ENCODE assay signal across 8 cellular contexts in genomic region chr5:62341783-62342475, GRCh38. TPM values are rescaled to one million over a fixed set of nuclear protein-coding genes. Genes with fewer than 3 reads are reported as not detected.
DNase-seq lines count a peak whose midpoint lies in the region; ATAC-seq lines count a peak whose summit lies in the region.

No MANE protein-coding gene starts in this region.

- no peaks in the 10 kb centered on the region for H3K9me3 Mint-ChIP-seq in CD4-positive, alpha-beta memory T cell
- no peaks in the 10 kb centered on the region for H3K9me3 Mint-ChIP-seq in activated T-helper 2 cell treated with anti-CD3 and anti-CD28 coated beads, Interferon-gamma antibody, Interleukin-2, Interleukin-4, amounts not matched to agents 10 μg/mL and 5 μg/mL and 100 μg/mL, durations not matched to agents 14 hours and 24 hours and 36 hours

- peak overlapping the region; percentile 26 for H3K27ac ChIP-seq in CD4-positive, alpha-beta memory T cell (ENCODE audit: low read depth, low read length)

- H3K27me3 Mint-ChIP-seq in CD4-positive, alpha-beta memory T cell: no peaks in the 10 kb centered on the region
- H3K27me3 Mint-ChIP-seq in activated T-helper 2 cell treated with anti-CD3 and anti-CD28 coated beads, Interferon-gamma antibody, Interleukin-2, Interleukin-4, amounts not matched to agents 10 μg/mL and 5 μg/mL and 100 μg/mL, durations not matched to agents 14 hours and 24 hours and 36 hours (ENCODE audit: low read depth): no peaks in the 10 kb centered on the region

- peaks cover 53% of the 10 kb centered on the region for H3K4me1 ChIP-seq in CD4-positive, alpha-beta memory T cell (ENCODE audit: insufficient read depth, low read length)

- CTCF ChIA-PET in CD4-positive, alpha-beta memory T cell (lab: Charles Lee; ENCODE audit: partially characterized antibody): interaction anchor here (1.0 to 6.3 kb wide), 7 partner anchors 9 to 118 kb away, joined by 4 to 45 read pairs (median 9); partner anchors contain the start of gene KIF2A

- H3K27me3 ChIP-seq in CD4-positive, alpha-beta memory T cell (ENCODE audit: insufficient read depth, low read length): no peaks in the 10 kb centered on the region

- peak overlapping the region; percentile 79 to 90 (median 88) for H3K27ac Mint-ChIP-seq in CD4-positive, alpha-beta memory T cell
- H3K27ac Mint-ChIP-seq in activated T-helper 2 cell treated with anti-CD3 and anti-CD28 coated beads, Interferon-gamma antibody, Interleukin-2, Interleukin-4, amounts not matched to agents 10 μg/mL and 5 μg/mL and 100 μg/mL, durations not matched to agents 14 hours and 24 hours and 36 hours: peak overlapping the region; percentile 85

- peak; percentile 65 for ATAC-seq in GM19452 (IDR thresholded peaks at IDR 0.05; ENCODE audit: unreplicated experiment)
- ATAC-seq in HG03064 (IDR thresholded peaks at IDR 0.05; ENCODE audit: low read depth, unreplicated experiment): peak; percentile 80
- no peak for ATAC-seq in GM18861 (IDR thresholded peaks at IDR 0.05; ENCODE audit: unreplicated experiment)

- H3K36me3 ChIP-seq in CD4-positive, alpha-beta memory T cell (ENCODE audit: insufficient read depth, low read length): no peaks in the 10 kb centered on the region

- H3K4me1 Mint-ChIP-seq in CD4-positive, alpha-beta memory T cell: peaks cover 41 to 69% (median 53%) of the 10 kb centered on the region in 4 donors
- H3K4me1 Mint-ChIP-seq in activated T-helper 2 cell treated with anti-CD3 and anti-CD28 coated beads, Interferon-gamma antibody, Interleukin-2, Interleukin-4, amounts not matched to agents 10 μg/mL and 5 μg/mL and 100 μg/mL, durations not matched to agents 14 hours and 24 hours and 36 hours (ENCODE audit: low read depth): peaks cover 52% of the 10 kb centered on the region

- peak overlapping the region; percentile 5 to 85 (median 76) for H3K4me3 Mint-ChIP-seq in CD4-positive, alpha-beta memory T cell
- H3K4me3 Mint-ChIP-seq in activated T-helper 2 cell treated with anti-CD3 and anti-CD28 coated beads, Interferon-gamma antibody, Interleukin-2, Interleukin-4, amounts not matched to agents 10 μg/mL and 5 μg/mL and 100 μg/mL, durations not matched to agents 14 hours and 24 hours and 36 hours (ENCODE audit: low read depth): peak overlapping the region; percentile 76

- H3K9me3 ChIP-seq in CD4-positive, alpha-beta memory T cell (ENCODE audit: control insufficient read depth in 1 of 2, low read length in 2 of 2): no peaks in the 10 kb centered on the region

- H3K4me3 ChIP-seq in CD4-positive, alpha-beta memory T cell (ENCODE audit: low read length in 2 of 2): no peak overlapping the region

- H3K36me3 Mint-ChIP-seq in CD4-positive, alpha-beta memory T cell: peaks cover 4 to 8% of the 10 kb centered on the region in 2 donors
- H3K36me3 Mint-ChIP-seq in activated T-helper 2 cell treated with anti-CD3 and anti-CD28 coated beads, Interferon-gamma antibody, Interleukin-2, Interleukin-4, amounts not matched to agents 10 μg/mL and 5 μg/mL and 100 μg/mL, durations not matched to agents 14 hours and 24 hours and 36 hours (ENCODE audit: low read depth): peaks cover 48% of the 10 kb centered on the region

- intact Hi-C loops in CD4-positive, alpha-beta memory T cell (cut with micrococcal nuclease): loop anchor here (2.0 kb wide), 1 partner anchor 35 kb away; the partner anchor contains the start of gene KIF2A
- intact Hi-C loops in activated T-helper 2 cell treated with anti-CD3 and anti-CD28 coated beads, Interferon-gamma antibody, Interleukin-2, Interleukin-4, amounts not matched to agents 10 μg/mL and 5 μg/mL and 100 μg/mL, durations not matched to agents 14 hours and 24 hours and 36 hours (cut with micrococcal nuclease): loop anchor here (1.0 to 5.0 kb wide), 4 partner anchors 15 to 115 kb away; no protein-coding TSS in a partner anchor
- intact Hi-C loops in head of caudate nucleus (cut with DNase I): no loop called here

- peak; percentile 17 to 42 (median 26) for DNase-seq in CD4-positive, alpha-beta memory T cell
- DNase-seq in activated T-helper 2 cell treated with anti-CD3 and anti-CD28 coated beads, Interferon-gamma antibody, Interleukin-2, Interleukin-4, amounts not matched to agents 10 μg/mL and 5 μg/mL and 100 μg/mL, durations not matched to agents 14 hours and 24 hours and 36 hours (ENCODE audit: low spot score): no peak
- DNase-seq in NOMO-1 (lab: John Stamatoyannopoulos, UW; ENCODE audit: unreplicated experiment in 2 of 2) (no peak), head of caudate nucleus (no peak)
- no peak for DNase-seq in stimulated activated CD4-positive, alpha-beta T cell treated with anti-CD3 and anti-CD28 coated beads, Interleukin-4, amount 100 ng/mL, for 1 hour

- POLR2A ChIA-PET in CD4-positive, alpha-beta memory T cell (lab: Charles Lee; ENCODE audit: partially characterized antibody): interaction anchor here (0.9 to 3.0 kb wide), 3 partner anchors 36 to 118 kb away, joined by 3 to 11 read pairs (median 3); partner anchors contain the start of gene KIF2A

RNA-seq across cellular contexts. Expression of gene KIF2A, which starts 35.9 kb away (rescaled TPM):
- 100 to 1,000 TPM; 151 to 157 TPM for total RNA-seq in CD4-positive, alpha-beta memory T cell
- 100 to 1,000 TPM; 133 to 158 TPM for polyA plus RNA-seq in CD4-positive, alpha-beta memory T cell
- total RNA-seq in activated T-helper 2 cell treated with anti-CD3 and anti-CD28 coated beads, Interferon-gamma antibody, Interleukin-2, Interleukin-4, amounts not matched to agents 10 μg/mL and 5 μg/mL and 100 μg/mL, durations not matched to agents 14 hours and 24 hours and 36 hours: 285 and 294 TPM in 2 replicates

Comparison
In these comparisons a context has a peak if more than half of its experiments do, and no peak if none do; other contexts are left out.
1. DNase-seq: peak in CD4-positive, alpha-beta memory T cell (5 of 5); none in activated T-helper 2 cell treated with anti-CD3 and anti-CD28 coated beads, Interferon-gamma antibody, Interleukin-2, Interleukin-4, amounts not matched to agents 10 μg/mL and 5 μg/mL and 100 μg/mL, durations not matched to agents 14 hours and 24 hours and 36 hours (single experiment), NOMO-1 (0 of 2), head of caudate nucleus (0 of 42) and stimulated activated CD4-positive, alpha-beta T cell treated with anti-CD3 and anti-CD28 coated beads, Interleukin-4, amount 100 ng/mL, for 1 hour (single experiment).